ENCODE assay signal across 18 cellular contexts in the genomic region with DNA sequence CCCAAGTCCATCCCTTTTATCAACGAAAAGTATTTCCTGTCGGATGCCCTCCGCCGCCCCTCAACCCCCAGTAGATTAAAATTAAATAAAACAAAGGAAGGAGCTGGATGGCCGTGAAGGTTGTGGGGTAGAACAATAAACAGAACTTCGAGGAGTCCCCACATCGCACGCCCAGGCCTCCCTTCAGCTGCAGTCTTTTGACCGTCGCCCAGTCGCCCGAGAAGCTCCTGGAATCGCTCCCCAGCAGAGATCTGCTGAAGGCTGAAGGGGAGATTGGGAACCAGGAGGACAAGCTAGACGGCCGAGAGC. TPM values are rescaled to one million over a fixed set of nuclear protein-coding genes. Genes with fewer than 3 reads are reported as not detected.
DNase-seq lines count a peak whose midpoint lies in the region; ATAC-seq and TF ChIP-seq lines count a peak whose summit lies in the region.
"Had no signal": no experiment of that assay in that cellular context is flagged by ENCODE, and none has a peak within 500 bp of the region (broad histone marks: within the 10 kb centered on the region; RNA-seq: fewer than 3 reads in every experiment).

No MANE protein-coding gene starts in this region.

- ATAC-seq in Right ventricle myocardium superior (ENCODE audit: poor library complexity) (no peak), left lung (no peak)
- ATAC-seq: gastroesophageal sphincter, HCT116, PC-3, SK-N-SH treated with all-trans-retinoic acid at 6 μM for 48 hours had no signal

- peak overlapping the region; percentile 91 for H3K4me3 Mint-ChIP-seq in glutamatergic neuron (ENCODE audit: unreplicated experiment)
- H3K4me3 Mint-ChIP-seq in osteocyte (ENCODE audit: unreplicated experiment) = peak overlapping the region; percentile 47

- TF ChIP-seq CTCF in GM20000 (IDR thresholded peaks at IDR 0.05; ENCODE audit: extremely low read depth, missing control alignments) = no peak
- TF ChIP-seq CTCF in glutamatergic neuron (IDR thresholded peaks at IDR 0.05; ENCODE audit: partially characterized antibody, unreplicated experiment) = no peak
- TF ChIP-seq CTCF in osteocyte (IDR thresholded peaks at IDR 0.05) = no peak
- no peak for TF ChIP-seq CTCF in left lung (IDR thresholded peaks at IDR 0.05)

- H3K9ac ChIP-seq in NT2/D1 (ENCODE audit: insufficient read length, low read depth) = no peak overlapping the region

- H3K27me3 Mint-ChIP-seq in glutamatergic neuron (ENCODE audit: unreplicated experiment) (peaks cover 56% of the 10 kb centered on the region), osteocyte (ENCODE audit: unreplicated experiment) (peaks cover 86% of the 10 kb centered on the region)

- DNase-seq in GM20000 (ENCODE audit: low spot score) (peak; percentile 34), NT2/D1 (ENCODE audit: low read depth, low spot score) (no peak), glutamatergic neuron (no peak), osteocyte (ENCODE audit: extremely low spot score, unreplicated experiment) (no peak), Right ventricle myocardium superior (no peak), left lung (no peak)
- no peak for DNase-seq in activated CD8-positive, alpha-beta memory T cell treated with anti-CD3 and anti-CD28 coated beads, Interleukin-2, amount 50 U/mL, for 48 hours
- DNase-seq: DND-41, islet precursor cell, midbrain, NCI-H187 treated with DMSO at 0.1 percent for 48 hours, NCI-H524, PC-3 had no signal

- H3K9me3 Mint-ChIP-seq in glutamatergic neuron (ENCODE audit: unreplicated experiment) (peaks cover 22% of the 10 kb centered on the region), osteocyte (ENCODE audit: unreplicated experiment) (peaks cover 12% of the 10 kb centered on the region)

- H3K27ac ChIP-seq in left lung = no peak overlapping the region
- H3K27ac ChIP-seq: C4-2B, gastroesophageal sphincter had no signal

- no peaks in the 10 kb centered on the region for H3K9me3 ChIP-seq in NT2/D1 (ENCODE audit: insufficient read depth, low read length)
- H3K9me3 ChIP-seq in left lung = no peaks in the 10 kb centered on the region

- H3K36me3 Mint-ChIP-seq in glutamatergic neuron (ENCODE audit: unreplicated experiment) = peaks cover 4% of the 10 kb centered on the region
- peaks cover 4% of the 10 kb centered on the region for H3K36me3 Mint-ChIP-seq in osteocyte (ENCODE audit: unreplicated experiment)

- H3K4me1 Mint-ChIP-seq in glutamatergic neuron (ENCODE audit: low read depth, unreplicated experiment) (peaks cover 34% of the 10 kb centered on the region), osteocyte (ENCODE audit: unreplicated experiment) (peaks cover 24% of the 10 kb centered on the region)

- H3K36me3 ChIP-seq in NT2/D1 (ENCODE audit: insufficient read depth, insufficient read length, low read length) = no peaks in the 10 kb centered on the region
- no peaks in the 10 kb centered on the region for H3K36me3 ChIP-seq in left lung
- H3K36me3 ChIP-seq: gastroesophageal sphincter had no signal

- peaks cover 98% of the 10 kb centered on the region for H3K27me3 ChIP-seq in NT2/D1 (ENCODE audit: insufficient read depth, insufficient read length)
- H3K27me3 ChIP-seq in left lung = peaks cover 97 to 100% of the 10 kb centered on the region in 2 donors

- H3K27ac Mint-ChIP-seq in glutamatergic neuron (ENCODE audit: unreplicated experiment) (no peak overlapping the region), osteocyte (ENCODE audit: unreplicated experiment) (no peak overlapping the region)

- H3K4me1 ChIP-seq in NT2/D1 (ENCODE audit: insufficient read depth, insufficient read length) = peaks cover 4% of the 10 kb centered on the region
- H3K4me1 ChIP-seq in left lung = peaks cover 7 to 8% of the 10 kb centered on the region in 2 donors

- intact Hi-C loops in Right ventricle myocardium superior (cut with DNase I) (no loop called here), left lung (cut with DNase I) (no loop called here)

- H3K4me3 ChIP-seq in NT2/D1 (ENCODE audit: insufficient read length, low read depth) (peak overlapping the region; percentile 25), left lung (no peak overlapping the region)
- H3K4me3 ChIP-seq: gastroesophageal sphincter had no signal

RNA-seq across cellular contexts. Expression of gene BARHL2, which starts 0.9 kb away (rescaled TPM):
- total RNA-seq in glutamatergic neuron (ENCODE audit: unreplicated experiment) (0.27 TPM), osteocyte (not detected in 2 replicates), Right ventricle myocardium superior (not detected), left lung (not detected)
- total RNA-seq: gastroesophageal sphincter, PC-3, progenitor cell of endocrine pancreas had no signal
